In the genomic region with DNA sequence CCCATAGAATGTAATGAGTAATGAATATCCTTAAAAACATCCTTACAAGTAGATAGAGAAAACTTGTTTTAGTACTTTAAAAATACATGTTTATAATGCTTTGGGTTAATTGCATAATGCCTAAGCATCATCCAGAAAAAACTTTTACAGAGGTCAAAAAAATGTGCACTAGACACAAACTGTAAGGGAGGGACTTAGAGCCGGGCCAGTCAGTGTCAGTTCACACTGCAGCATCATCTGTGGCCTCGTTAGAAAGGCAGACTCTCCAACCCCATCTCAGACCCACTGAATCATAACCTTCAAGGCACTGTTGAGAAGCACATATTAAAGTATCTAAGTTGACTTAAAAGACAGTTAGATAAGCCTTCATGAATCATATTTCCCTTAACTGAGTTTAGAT, we compare ENCODE assay signal across 16 cellular contexts.
DNase-seq lines count a peak whose midpoint lies in the region; ATAC-seq and TF ChIP-seq lines count a peak whose summit lies in the region.
"Had no signal": no experiment of that assay in that cellular context is flagged by ENCODE, and none has a peak within 500 bp of the region (broad histone marks: within the 10 kb centered on the region; RNA-seq: fewer than 3 reads in every experiment).

No MANE protein-coding gene starts in this region.

- no peaks in the 10 kb centered on the region for H3K36me3 ChIP-seq in adipocyte (ENCODE audit: control insufficient read depth, insufficient read depth, low read length, severe bottlenecking)
- H3K36me3 ChIP-seq in Karpas-422 (ENCODE audit: insufficient read depth, low read length), result no peaks in the 10 kb centered on the region

- ATAC-seq in left cardiac atrium (peak; percentile 53 to 99), right cardiac atrium (no peak), HG02885 (IDR thresholded peaks at IDR 0.05; ENCODE audit: poor library complexity, unreplicated experiment) (no peak)
- ATAC-seq: left colon had no signal

- H3K9me3 ChIP-seq in right cardiac atrium (ENCODE audit: control insufficient read depth, low read length) (no peaks in the 10 kb centered on the region), adipocyte (ENCODE audit: control insufficient read depth, low read length) (peaks cover 35% of the 10 kb centered on the region), Karpas-422 (ENCODE audit: low read length) (no peaks in the 10 kb centered on the region)

- H2AFZ ChIP-seq in Karpas-422 (ENCODE audit: low read length), result no peak overlapping the region

- no peaks in the 10 kb centered on the region for H3K4me1 ChIP-seq in right cardiac atrium (ENCODE audit: control insufficient read depth, insufficient read depth, low read length)
- H3K4me1 ChIP-seq in adipocyte (ENCODE audit: control insufficient read depth, insufficient read depth, low read length), result no peaks in the 10 kb centered on the region
- no peaks in the 10 kb centered on the region for H3K4me1 ChIP-seq in Karpas-422 (ENCODE audit: low read length)

- DNase-seq in left cardiac atrium (no peak), right cardiac atrium (no peak), adipocyte (ENCODE audit: low read depth) (peak; percentile 83), fibroblast of the aortic adventitia (ENCODE audit: low read depth) (peak; percentile 54), stromal cell of bone marrow (ENCODE audit: low read depth) (peak; percentile 48), HuH-7.5 (ENCODE audit: low spot score) (no peak), Karpas-422 (no peak)
- DNase-seq: activated CD4-positive, alpha-beta memory T cell treated with anti-CD3 and anti-CD28 coated beads, Interleukin-2, amount 10 ng/mL, durations not matched to agents 7 days and 5 days; amygdala; left colon; NCI-H2029 treated with DMSO at 0.1 percent for 48 hours; NCI-H526; OCI-M1; posterior cingulate gyrus; stimulated activated naive CD4-positive, alpha-beta T cell treated with Interleukin-2 at 50 U/mL for 16 hours had no signal

- no peak overlapping the region for H3K9ac ChIP-seq in adipocyte (ENCODE audit: low read length)
- no peak overlapping the region for H3K9ac ChIP-seq in Karpas-422 (ENCODE audit: low read length)

- TF ChIP-seq CTCF in fibroblast of the aortic adventitia (IDR thresholded peaks at IDR 0.05; ENCODE audit: insufficient read depth, low read length), result no peak

- WGBS in right cardiac atrium, result 46% methylated on average over 2 of the region's 2 CpGs

- no peaks in the 10 kb centered on the region for H3K9me2 ChIP-seq in Karpas-422 (replicated peaks; ENCODE audit: insufficient read depth, low read length)

- H3K27ac ChIP-seq in right cardiac atrium (ENCODE audit: low read length) (no peak overlapping the region), Karpas-422 (ENCODE audit: low read length) (no peak overlapping the region)

- no peaks in the 10 kb centered on the region for H4K20me1 ChIP-seq in Karpas-422 (ENCODE audit: insufficient read depth, low read depth, low read length)

- H3K27me3 ChIP-seq in right cardiac atrium (ENCODE audit: control insufficient read depth, insufficient read depth), result no peaks in the 10 kb centered on the region
- no peaks in the 10 kb centered on the region for H3K27me3 ChIP-seq in adipocyte (replicated peaks; ENCODE audit: control insufficient read depth, insufficient read depth, low read length)
- no peaks in the 10 kb centered on the region for H3K27me3 ChIP-seq in Karpas-422 (ENCODE audit: low read length)

- H3K4me3 ChIP-seq in right cardiac atrium (ENCODE audit: low read length), result no peak overlapping the region
- H3K4me3 ChIP-seq in adipocyte (ENCODE audit: low read length), result no peak overlapping the region
- no peak overlapping the region for H3K4me3 ChIP-seq in fibroblast of the aortic adventitia (ENCODE audit: low read depth, low read length)
- H3K4me3 ChIP-seq in Karpas-422 (ENCODE audit: low read length), result no peak overlapping the region

- intact Hi-C loops in left cardiac atrium (cut with DNase I) (no loop called here), right cardiac atrium (cut with DNase I) (no loop called here)

- H3K4me2 ChIP-seq in Karpas-422 (ENCODE audit: low read depth, low read length, poor library complexity, severe bottlenecking), result no peak overlapping the region

- H3K79me2 ChIP-seq in Karpas-422 (ENCODE audit: low read length), result no peaks in the 10 kb centered on the region

Comparison
In these comparisons a context has a peak if more than half of its experiments do, and no peak if none do; other contexts are left out.
1. ATAC-seq: peak in left cardiac atrium (2 of 2); none in right cardiac atrium (0 of 2) and HG02885 (single experiment).
2. DNase-seq: peak in adipocyte (single experiment), fibroblast of the aortic adventitia (single experiment) and stromal cell of bone marrow (single experiment); none in left cardiac atrium (single experiment), right cardiac atrium (0 of 3), HuH-7.5 (single experiment) and Karpas-422 (single experiment).